13 cellular contexts compared by ENCODE assay signal in the genomic region with DNA sequence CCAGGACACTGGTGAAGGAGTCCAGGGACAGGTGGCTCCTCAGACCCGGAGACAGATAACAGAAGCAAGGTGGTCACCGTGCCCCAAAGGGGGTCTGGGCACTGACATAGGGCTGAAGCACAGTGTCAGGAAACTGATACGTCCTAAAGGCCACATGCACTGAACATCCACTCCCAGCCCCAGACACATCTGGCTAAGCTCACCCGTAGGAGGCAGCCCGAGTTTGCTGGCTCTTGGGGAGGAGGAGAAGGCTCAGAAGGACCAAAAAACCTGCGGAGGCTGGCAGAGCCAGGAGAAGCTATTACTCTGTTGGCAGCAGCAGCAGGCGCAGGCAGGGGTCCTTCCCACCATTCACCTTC. TPM values are rescaled to one million over a fixed set of nuclear protein-coding genes. Genes with fewer than 3 reads are reported as not detected.
A peak's percentile ranks its signal among the peaks of the same experiment; 100 is the strongest.
DNase-seq lines count a peak whose midpoint lies in the region; ATAC-seq and TF ChIP-seq lines count a peak whose summit lies in the region.
"Had no signal": no experiment of that assay in that cellular context is flagged by ENCODE, and none has a peak within 500 bp of the region (broad histone marks: within the 10 kb centered on the region; RNA-seq: fewer than 3 reads in every experiment).

No MANE protein-coding gene starts in this region.

- H3K27me3 ChIP-seq in heart left ventricle (peaks cover 0 to 23% (median 2%) of the 10 kb centered on the region in 9 donors), left lung (peaks cover 0 to 67% of the 10 kb centered on the region in 2 donors), suprapubic skin (peaks cover 27% of the 10 kb centered on the region)

- no peak for ATAC-seq in heart left ventricle
- ATAC-seq in Right ventricle myocardium inferior: no peak
- no peak for ATAC-seq in activated CD8-positive, alpha-beta T cell treated with anti-CD3 and anti-CD28 coated beads, Interleukin-2, amount 10 ng/mL, durations not matched to agents 7 days and 5 days
- peak; percentile 9 for ATAC-seq in left lung
- ATAC-seq in GM18909 (IDR thresholded peaks at IDR 0.05; ENCODE audit: poor library complexity, unreplicated experiment): no peak
- no peak for ATAC-seq in GM18870 (IDR thresholded peaks at IDR 0.05; ENCODE audit: unreplicated experiment)

- intact Hi-C loops in heart left ventricle (cut with DNase I): loop anchor here in 1 of 10 donors (5.0 kb wide), 1 partner anchor 65 kb away; no protein-coding TSS in a partner anchor
- intact Hi-C loops in Right ventricle myocardium inferior (cut with DNase I): no loop called here
- intact Hi-C loops in left lung (cut with DNase I): no loop called here

- TF ChIP-seq POLR2A in heart left ventricle (IDR thresholded peaks at IDR 0.05) (no peak), suprapubic skin (IDR thresholded peaks at IDR 0.05) (no peak)

- H3K36me3 ChIP-seq in heart left ventricle: no peaks in the 10 kb centered on the region
- no peaks in the 10 kb centered on the region for H3K36me3 ChIP-seq in left lung
- no peaks in the 10 kb centered on the region for H3K36me3 ChIP-seq in suprapubic skin
- H3K36me3 ChIP-seq: transverse colon had no signal

- no peaks in the 10 kb centered on the region for H3K36me3 Mint-ChIP-seq in activated CD8-positive, alpha-beta T cell treated with anti-CD3 and anti-CD28 coated beads, Interleukin-2, amount 10 ng/mL, durations not matched to agents 7 days and 5 days (ENCODE audit: low read depth)

- H3K4me1 ChIP-seq in heart left ventricle (peaks cover 0 to 17% (median 7%) of the 10 kb centered on the region in 12 donors), left lung (peaks cover 0 to 14% of the 10 kb centered on the region in 2 donors), suprapubic skin (peaks cover 15% of the 10 kb centered on the region)

- H3K4me3 ChIP-seq in heart left ventricle (peak overlapping the region in 7 of 12 donors; percentile 40 to 82 (median 65)), left lung (peak overlapping the region; percentile 41 to 49), suprapubic skin (peak overlapping the region; percentile 63)
- H3K4me3 ChIP-seq: PC-9 had no signal

- no peak for DNase-seq in heart left ventricle
- DNase-seq in Right ventricle myocardium inferior (ENCODE audit: missing footprints): no peak
- DNase-seq in activated CD8-positive, alpha-beta T cell treated with anti-CD3 and anti-CD28 coated beads, Interleukin-2, amount 10 ng/mL, durations not matched to agents 7 days and 5 days: no peak
- no peak for DNase-seq in left lung
- no peak for DNase-seq in suprapubic skin (ENCODE audit: low spot score in 2 of 2)
- DNase-seq in SKM-1 (lab: John Stamatoyannopoulos, UW; ENCODE audit: unreplicated experiment): no peak
- DNase-seq: COR-L47; NCI-H1105 treated with DMSO at 0.1 percent for 48 hours; PC-9; stimulated activated CD4-positive, alpha-beta T cell treated with anti-CD3 and anti-CD28 coated beads, Interleukin-4, amount 100 ng/mL, for 24 hours; transverse colon had no signal

- H3K4me1 Mint-ChIP-seq in activated CD8-positive, alpha-beta T cell treated with anti-CD3 and anti-CD28 coated beads, Interleukin-2, amount 10 ng/mL, durations not matched to agents 7 days and 5 days (ENCODE audit: low read depth): peaks cover 4% of the 10 kb centered on the region

- H3K27ac ChIP-seq in heart left ventricle: no peak overlapping the region
- no peak overlapping the region for H3K27ac ChIP-seq in left lung
- H3K27ac ChIP-seq in suprapubic skin: no peak overlapping the region
- H3K27ac ChIP-seq: PC-9, transverse colon had no signal

- CTCF ChIA-PET in activated CD8-positive, alpha-beta T cell treated with anti-CD3 and anti-CD28 coated beads, Interleukin-2, amount 10 ng/mL, durations not matched to agents 7 days and 5 days (lab: Charles Lee): interaction anchor here (1.2 kb wide), 1 partner anchor 9 kb away, joined by 3 read pairs; no protein-coding TSS in a partner anchor

- POLR2A ChIA-PET in activated CD8-positive, alpha-beta T cell treated with anti-CD3 and anti-CD28 coated beads, Interleukin-2, amount 10 ng/mL, durations not matched to agents 7 days and 5 days (lab: Charles Lee): no interaction called here

- no peak for TF ChIP-seq CTCF in heart left ventricle (IDR thresholded peaks at IDR 0.05)
- TF ChIP-seq CTCF in left lung (IDR thresholded peaks at IDR 0.05): no peak
- TF ChIP-seq CTCF in suprapubic skin (IDR thresholded peaks at IDR 0.05): no peak

- H3K27me3 Mint-ChIP-seq in activated CD8-positive, alpha-beta T cell treated with anti-CD3 and anti-CD28 coated beads, Interleukin-2, amount 10 ng/mL, durations not matched to agents 7 days and 5 days (ENCODE audit: low read depth): peaks cover 38% of the 10 kb centered on the region

- no peak overlapping the region for H3K27ac Mint-ChIP-seq in activated CD8-positive, alpha-beta T cell treated with anti-CD3 and anti-CD28 coated beads, Interleukin-2, amount 10 ng/mL, durations not matched to agents 7 days and 5 days

- no peaks in the 10 kb centered on the region for H3K9me3 ChIP-seq in heart left ventricle
- no peaks in the 10 kb centered on the region for H3K9me3 ChIP-seq in left lung
- no peaks in the 10 kb centered on the region for H3K9me3 ChIP-seq in suprapubic skin
- H3K9me3 ChIP-seq: transverse colon had no signal

- no peak for TF ChIP-seq EP300 in suprapubic skin (IDR thresholded peaks at IDR 0.05)

- WGBS in heart left ventricle, 4 donors: 29 to 51% (median 38%) methylated on average over 4 to 7 of the region's 7 CpGs
- 43% methylated on average over 5 of the region's 7 CpGs for WGBS in suprapubic skin

- no peaks in the 10 kb centered on the region for H3K9me3 Mint-ChIP-seq in activated CD8-positive, alpha-beta T cell treated with anti-CD3 and anti-CD28 coated beads, Interleukin-2, amount 10 ng/mL, durations not matched to agents 7 days and 5 days (ENCODE audit: insufficient read depth)

- peak overlapping the region; percentile 56 for H3K4me3 Mint-ChIP-seq in activated CD8-positive, alpha-beta T cell treated with anti-CD3 and anti-CD28 coated beads, Interleukin-2, amount 10 ng/mL, durations not matched to agents 7 days and 5 days

RNA-seq across cellular contexts. Expression of a gene that starts 1.2 kb away (rescaled TPM):
- 1 to 10 TPM in 8 of 9 donors, under 1 TPM in 1; 0.95 to 3.6 (median 2.7) TPM for total RNA-seq in heart left ventricle
- 1 to 10 TPM in 1 of 2 donors, under 1 TPM in 1; 0.49 to 1.5 TPM for polyA plus RNA-seq in heart left ventricle
- 1.2 TPM for total RNA-seq in Right ventricle myocardium inferior
- under 1 TPM; 0.78 to 0.95 TPM for total RNA-seq in activated CD8-positive, alpha-beta T cell treated with anti-CD3 and anti-CD28 coated beads, Interleukin-2, amount 10 ng/mL, durations not matched to agents 7 days and 5 days
- total RNA-seq in left lung: 10 to 100 TPM; 51.4 to 86.6 TPM
- total RNA-seq in suprapubic skin: 1 to 10 TPM; 1.4 to 5.6 (median 1.7) TPM
- total RNA-seq: PC-9 had no signal

Comparison
In these comparisons a context has a peak if more than half of its experiments do, and no peak if none do; other contexts are left out.
1. RNA of a gene that starts 1.2 kb away (total RNA-seq): 51.4 to 86.6 TPM in left lung; 0.95 to 3.6 TPM in heart left ventricle, 1.4 to 5.6 TPM in suprapubic skin, 1.2 TPM in Right ventricle myocardium inferior (single experiment) and 0.78 to 0.95 TPM in activated CD8-positive, alpha-beta T cell treated with anti-CD3 and anti-CD28 coated beads, Interleukin-2, amount 10 ng/mL, durations not matched to agents 7 days and 5 days; every median in the first group is over 4 times any median in the second.
2. Peak in every context shown above with its lines, with median percentiles within 50 percentile points of each other: H3K4me3 ChIP-seq.